In genomic region chr17:61491981-61492380, GRCh38 we compare ENCODE assay signal across 20 cellular contexts. TPM values are rescaled to one million over a fixed set of nuclear protein-coding genes. Genes with fewer than 3 reads are reported as not detected.
A peak's percentile ranks its signal among the peaks of the same experiment; 100 is the strongest.
DNase-seq lines count a peak whose midpoint lies in the region; ATAC-seq, FAIRE-seq and TF ChIP-seq lines count a peak whose summit lies in the region.
"Had no signal": no experiment of that assay in that cellular context is flagged by ENCODE, and none has a peak within 500 bp of the region (broad histone marks: within the 10 kb centered on the region; RNA-seq: fewer than 3 reads in every experiment).

No MANE protein-coding gene starts in this region.

- DNase-seq in NCI-H2171 treated with DMSO at 0.1 percent for 48 hours (lab: John Stamatoyannopoulos, UW) (peak; percentile 12), NCI-H2171 (lab: John Stamatoyannopoulos, UW) (no peak), GM12878 (ENCODE audit: low read depth, low spot score) (no peak), smooth muscle cell (lab: John Stamatoyannopoulos, UW; ENCODE audit: unreplicated experiment) (no peak), pons (ENCODE audit: low spot score) (no peak), right atrium auricular region (ENCODE audit: low spot score) (no peak)
- DNase-seq in activated CD4-positive, alpha-beta T cell treated with anti-CD3 and anti-CD28 coated beads, Interleukin-2, amount 50 U/mL, for 4 hours = no peak
- DNase-seq: 8988T; Calu3; CD4-positive, alpha-beta memory T cell; DMS79 treated with DMSO at 0.1 percent for 48 hours; GF-D8; H9 had no signal

- TF ChIP-seq CTCF in GM12878 (IDR thresholded peaks at IDR 0.05 in 2 of 3, conservative IDR thresholded peaks at IDR 0.05 in 1 of 3; ENCODE audit: control insufficient read depth in 2 of 3, extremely low read depth in 1 of 3, insufficient read depth in 1 of 3, low read depth in 3 of 3, low read length in 3 of 3) (no peak), smooth muscle cell (IDR thresholded peaks at IDR 0.05; ENCODE audit: borderline replicate concordance, insufficient read depth, poor library complexity, severe bottlenecking) (no peak), right atrium auricular region (IDR thresholded peaks at IDR 0.05) (no peak)

- H3K4me2 ChIP-seq in GM12878 (ENCODE audit: control insufficient read depth, insufficient read depth) (no peak overlapping the region), smooth muscle cell (no peak overlapping the region)
- H3K4me2 ChIP-seq: BLaER1 had no signal

- no peak for FAIRE-seq in GM12878 (lab: Jason Lieb, UNC)
- FAIRE-seq: H1 had no signal

- no peak overlapping the region for H3K27ac ChIP-seq in GM12878 (ENCODE audit: control insufficient read depth, insufficient read depth)
- H3K27ac ChIP-seq in muscle layer of duodenum (ENCODE audit: low read length) = peak overlapping the region; percentile 81
- H3K27ac ChIP-seq in smooth muscle cell (ENCODE audit: low read depth) = peak overlapping the region; percentile 92
- no peak overlapping the region for H3K27ac ChIP-seq in right atrium auricular region
- H3K27ac ChIP-seq: BLaER1, HL-60 had no signal

- H4K20me1 ChIP-seq in GM12878 (ENCODE audit: control insufficient read depth, insufficient read depth) (no peaks in the 10 kb centered on the region), smooth muscle cell (ENCODE audit: low read depth) (no peaks in the 10 kb centered on the region)
- H4K20me1 ChIP-seq: BLaER1 had no signal

- no peak for ATAC-seq in GM12878

- no peak for TF ChIP-seq RAD21 in GM12878 (IDR thresholded peaks at IDR 0.05; ENCODE audit: insufficient read depth, low read depth, low read length)

- no peak overlapping the region for H2AFZ ChIP-seq in GM12878 (ENCODE audit: control insufficient read depth, low read depth, low read length)
- no peak overlapping the region for H2AFZ ChIP-seq in smooth muscle cell (ENCODE audit: low read depth)

- no peak overlapping the region for H3K9ac ChIP-seq in GM12878 (ENCODE audit: control insufficient read depth, insufficient read depth, low read length)
- no peak overlapping the region for H3K9ac ChIP-seq in smooth muscle cell (ENCODE audit: low read depth)
- H3K9ac ChIP-seq: BLaER1 had no signal

- SMC1A ChIA-PET in GM12878 (lab: Charles Lee; ENCODE audit: uncharacterized antibody, unreplicated experiment) = no interaction called here

- BruUV-seq in GM12878 (replicated peaks; lab: Mats Ljungman, UMichigan) = no TSS peak

- intact Hi-C loops in GM12878 (cut with micrococcal nuclease; ENCODE audit: unreplicated experiment) = no loop called here

- RAD21 ChIA-PET in GM12878 (lab: Charles Lee; ENCODE audit: unreplicated experiment) = no interaction called here

- no peak overlapping the region for H3K4me3 ChIP-seq in GM12878
- H3K4me3 ChIP-seq in muscle layer of duodenum (ENCODE audit: low read depth in 1 of 2, low read length in 2 of 2) = no peak overlapping the region
- H3K4me3 ChIP-seq in smooth muscle cell = no peak overlapping the region
- H3K4me3 ChIP-seq in right atrium auricular region = no peak overlapping the region
- H3K4me3 ChIP-seq: BLaER1 had no signal

- in situ Hi-C loops in GM12878 (cut with MboI) = no loop called here

- H3K36me3 ChIP-seq in GM12878 (ENCODE audit: control insufficient read depth in 2 of 2, insufficient read depth in 2 of 2, low read length in 1 of 2) (no peaks in the 10 kb centered on the region), muscle layer of duodenum (ENCODE audit: control insufficient read depth in 1 of 2, insufficient read depth in 2 of 2, low read length in 2 of 2) (no peaks in the 10 kb centered on the region), smooth muscle cell (ENCODE audit: low read depth) (no peaks in the 10 kb centered on the region), right atrium auricular region (no peaks in the 10 kb centered on the region)
- H3K36me3 ChIP-seq: BLaER1 had no signal

- peaks cover 33% of the 10 kb centered on the region for H3F3A ChIP-seq in smooth muscle cell (ENCODE audit: low read depth)

- POLR2A ChIA-PET in GM12878 (lab: Charles Lee) = no interaction called here

- H3K27me3 ChIP-seq in GM12878 (replicated peaks in 1 of 2; ENCODE audit: control insufficient read depth in 2 of 2, insufficient read depth in 2 of 2, low read length in 1 of 2) = peaks cover 0 to 3% of the 10 kb centered on the region in 2 experiments; a peak in 3 of 4 replicates
- H3K27me3 ChIP-seq in muscle layer of duodenum (ENCODE audit: low read depth, low read length) = no peaks in the 10 kb centered on the region
- no peaks in the 10 kb centered on the region for H3K27me3 ChIP-seq in smooth muscle cell (ENCODE audit: low read depth)
- H3K27me3 ChIP-seq in right atrium auricular region = no peaks in the 10 kb centered on the region
- H3K27me3 ChIP-seq: BLaER1 had no signal

- CTCF ChIA-PET in GM12878 (lab: Yijun Ruan, JAX) = no interaction called here

- H3K79me2 ChIP-seq in GM12878 (ENCODE audit: control insufficient read depth, insufficient read depth, low read length) = no peaks in the 10 kb centered on the region
- H3K79me2 ChIP-seq in smooth muscle cell (ENCODE audit: low read depth) = no peaks in the 10 kb centered on the region

- TF ChIP-seq EP300 in GM12878 (IDR thresholded peaks at IDR 0.05; ENCODE audit: borderline replicate concordance in 1 of 2, control insufficient read depth in 1 of 2, low read depth in 2 of 2, low read length in 2 of 2) = no peak

- no peaks in the 10 kb centered on the region for H3K9me3 ChIP-seq in GM12878 (replicated peaks; ENCODE audit: control insufficient read depth, insufficient read depth, low read length)
- no peaks in the 10 kb centered on the region for H3K9me3 ChIP-seq in muscle layer of duodenum (ENCODE audit: control insufficient read depth in 1 of 2, low read length in 2 of 2)
- no peaks in the 10 kb centered on the region for H3K9me3 ChIP-seq in smooth muscle cell (replicated peaks; ENCODE audit: low read depth)
- no peaks in the 10 kb centered on the region for H3K9me3 ChIP-seq in right atrium auricular region
- H3K9me3 ChIP-seq: BLaER1 had no signal

- H3K4me1 ChIP-seq in GM12878 (ENCODE audit: control insufficient read depth, insufficient read depth, low read length) (no peaks in the 10 kb centered on the region), muscle layer of duodenum (ENCODE audit: control insufficient read depth in 1 of 2, insufficient read depth in 2 of 2, low read length in 2 of 2) (no peaks in the 10 kb centered on the region), smooth muscle cell (ENCODE audit: low read depth) (peaks cover 20% of the 10 kb centered on the region), right atrium auricular region (no peaks in the 10 kb centered on the region)

- 38% methylated on average over 3 of the region's 3 CpGs for WGBS in GM12878 (ENCODE audit: insufficient coverage, insufficient replicate concordance, low lambda C conversion rate, missing lambda C conversion rate)
- 79% methylated on average over 3 of the region's 3 CpGs for WGBS in smooth muscle cell (ENCODE audit: low lambda C conversion rate)

- TF ChIP-seq POLR2A in GM12878 (IDR thresholded peaks at IDR 0.05; ENCODE audit: low read depth, low read length) = no peak

TF ChIP-seq in GM12878, 131 proteins besides CTCF, POLR2A, EP300 and RAD21:
- TF ChIP-seq NFXL1 (IDR thresholded peaks at IDR 0.05; ENCODE audit: borderline replicate concordance) (0 out of 2 replicates have a peak, but pooled peaks have one; percentile 25), CHD4 (IDR thresholded peaks at IDR 0.05) (no peak), SP1 (IDR thresholded peaks at IDR 0.05; ENCODE audit: low read depth, low read length) (no peak)

RNA-seq across cellular contexts. Expression of gene TBX4, which starts 39.8 kb away (rescaled TPM):
- total RNA-seq in GM12878 (2013; cell fraction: nucleolus; rRNA removed) = not detected in 2 replicates
- total RNA-seq in GM12878 (2014; rRNA removed) (not detected in 2 replicates), GM12878 (2014; rRNA removed; fragmentation: Illumina TruSeq; extraction: Trizol) (not detected in 2 replicates), GM12878 (2021) (not detected in 2 replicates), smooth muscle cell (14.1 and 15.4 TPM in 2 replicates), right atrium auricular region (not detected)
- not detected for polyA plus RNA-seq in GM12878 (2011; ENCODE audit: low read depth)
- polyA plus RNA-seq in GM12878 (2011; rRNA removed) (not detected in 2 replicates), GM12878 (2014; fragmentation: Illumina TruSeq; extraction: Trizol) (0.01 TPM in 1 of 2 replicates, not detected in the other), GM12878 (2014; fragmentation: Nextera tagmentation; extraction: Ambion mirVana) (not detected), GM12878 (2014; rRNA removed) (not detected in 2 replicates), GM12878 (2016; fragmentation: Nextera tagmentation; extraction: Ambion mirVana) (not detected), smooth muscle cell (14.6 and 22.7 TPM in 2 replicates)
- polyA plus RNA-seq in GM12878 (2011; cell fraction: cytosol; rRNA removed) = 0.03 TPM in 1 of 2 replicates, not detected in the other
- 0.06 TPM in 1 of 2 replicates, not detected in the other for polyA plus RNA-seq in GM12878 (2011; cell fraction: nucleus; rRNA removed)
- polyA plus RNA-seq in GM12878 (2012) = 0.07 TPM in 1 of 2 replicates, not detected in the other
- polyA minus RNA-seq in GM12878 (2011; rRNA and poly(A)+ RNA removed) = 0.15 TPM in 1 of 2 replicates, not detected in the other
- not detected in 2 replicates for polyA minus RNA-seq in GM12878 (2011; cell fraction: cytosol; rRNA and poly(A)+ RNA removed)
- not detected in 2 replicates for polyA minus RNA-seq in GM12878 (2011; cell fraction: nucleus; rRNA and poly(A)+ RNA removed)
- total RNA-seq: A673; Calu3; CD4-positive, alpha-beta memory T cell; H1; H9; HT1080 had no signal
- polyA plus RNA-seq: CD14-positive monocyte; CD4-positive, alpha-beta memory T cell had no signal

Comparison
In these comparisons a context has a peak if more than half of its experiments do, and no peak if none do; other contexts are left out.
1. H3K27ac ChIP-seq: peak in muscle layer of duodenum (single experiment) and smooth muscle cell (single experiment); none in GM12878 (single experiment) and right atrium auricular region (0 of 2).
2. RNA of gene TBX4, which starts 39.8 kb away (total RNA-seq): 14.1 to 15.4 TPM in smooth muscle cell; not detected in GM12878 and not detected in right atrium auricular region; every median in the first group is over 10 times any median in the second.